10 cellular contexts compared by ENCODE assay signal in genomic region chr14:68820999-68821683, GRCh38. TPM values are rescaled to one million over a fixed set of nuclear protein-coding genes. Genes with fewer than 3 reads are reported as not detected.
A peak's percentile ranks its signal among the peaks of the same experiment; 100 is the strongest.
DNase-seq lines count a peak whose midpoint lies in the region; ATAC-seq lines count a peak whose summit lies in the region.
"Had no signal": no experiment of that assay in that cellular context is flagged by ENCODE, and none has a peak within 500 bp of the region (broad histone marks: within the 10 kb centered on the region; RNA-seq: fewer than 3 reads in every experiment).

No MANE protein-coding gene starts in this region.

- peak in 1 of 3 donors; percentile 18 for DNase-seq in CD4-positive, CD25-positive, alpha-beta regulatory T cell
- peak in 2 of 3 donors; percentile 28 to 36 for DNase-seq in effector memory CD4-positive, alpha-beta T cell
- DNase-seq in cerebellum (ENCODE audit: low spot score): no peak
- DNase-seq in cortex of kidney (lab: John Stamatoyannopoulos, UW): no peak
- no peak for DNase-seq in anterior cingulate cortex (lab: John Stamatoyannopoulos, UW)
- DNase-seq in NOMO-1 treated with DMSO at 0.1 percent for 48 hours (lab: John Stamatoyannopoulos, UW; ENCODE audit: unreplicated experiment): no peak
- DNase-seq: PC-3 had no signal

- no peaks in the 10 kb centered on the region for H3K36me3 Mint-ChIP-seq in CD4-positive, CD25-positive, alpha-beta regulatory T cell

- H3K27me3 ChIP-seq in CD4-positive, CD25-positive, alpha-beta regulatory T cell (ENCODE audit: control insufficient read depth, insufficient read depth, low read length): no peaks in the 10 kb centered on the region
- no peaks in the 10 kb centered on the region for H3K27me3 ChIP-seq in effector memory CD4-positive, alpha-beta T cell (replicated peaks; ENCODE audit: control insufficient read depth, insufficient read depth, low read length, poor library complexity, severe bottlenecking)
- H3K27me3 ChIP-seq: breast epithelium had no signal

- peaks cover 20 to 70% (median 34%) of the 10 kb centered on the region in 4 donors for H3K4me1 Mint-ChIP-seq in CD4-positive, CD25-positive, alpha-beta regulatory T cell

- H3K4me3 Mint-ChIP-seq in CD4-positive, CD25-positive, alpha-beta regulatory T cell: peak overlapping the region; percentile 48 to 86 (median 83)

- no peaks in the 10 kb centered on the region for H3K27me3 Mint-ChIP-seq in CD4-positive, CD25-positive, alpha-beta regulatory T cell

- H3K27ac ChIP-seq in CD4-positive, CD25-positive, alpha-beta regulatory T cell (ENCODE audit: insufficient read depth, low read length, poor library complexity, severe bottlenecking): peak overlapping the region; percentile 80
- peak overlapping the region; percentile 64 for H3K27ac ChIP-seq in effector memory CD4-positive, alpha-beta T cell (ENCODE audit: insufficient read depth, low read length, poor library complexity, severe bottlenecking)
- H3K27ac ChIP-seq: breast epithelium had no signal

- no peaks in the 10 kb centered on the region for H3K9me3 ChIP-seq in CD4-positive, CD25-positive, alpha-beta regulatory T cell (ENCODE audit: control insufficient read depth in 2 of 2, low read length in 2 of 2)
- H3K9me3 ChIP-seq in effector memory CD4-positive, alpha-beta T cell (ENCODE audit: control insufficient read depth, low read length): no peaks in the 10 kb centered on the region
- H3K9me3 ChIP-seq: breast epithelium had no signal

- peak overlapping the region; percentile 39 for H3K4me3 ChIP-seq in CD4-positive, CD25-positive, alpha-beta regulatory T cell (ENCODE audit: low read depth, low read length)
- no peak overlapping the region for H3K4me3 ChIP-seq in effector memory CD4-positive, alpha-beta T cell (ENCODE audit: insufficient read depth, low read depth, low read length, poor library complexity, severe bottlenecking)
- H3K4me3 ChIP-seq: breast epithelium had no signal

- ATAC-seq in CD4-positive, CD25-positive, alpha-beta regulatory T cell (ENCODE audit: low read depth in 2 of 2): no peak
- peak; percentile 18 for ATAC-seq in GM18520 (IDR thresholded peaks at IDR 0.05; ENCODE audit: unreplicated experiment)
- peak; percentile 21 for ATAC-seq in HG03457 (IDR thresholded peaks at IDR 0.05; ENCODE audit: unreplicated experiment)
- ATAC-seq: PC-3 had no signal

- H3K36me3 ChIP-seq in CD4-positive, CD25-positive, alpha-beta regulatory T cell (ENCODE audit: control insufficient read depth, insufficient read depth, low read length): no peaks in the 10 kb centered on the region
- H3K36me3 ChIP-seq in effector memory CD4-positive, alpha-beta T cell (ENCODE audit: control insufficient read depth, insufficient read depth, low read length): no peaks in the 10 kb centered on the region
- H3K36me3 ChIP-seq: breast epithelium had no signal

- H3K9me3 Mint-ChIP-seq in CD4-positive, CD25-positive, alpha-beta regulatory T cell: no peaks in the 10 kb centered on the region

- H3K4me1 ChIP-seq in CD4-positive, CD25-positive, alpha-beta regulatory T cell (ENCODE audit: control insufficient read depth, insufficient read depth, low read length, poor library complexity, severe bottlenecking): peaks cover 47% of the 10 kb centered on the region
- peaks cover 43% of the 10 kb centered on the region for H3K4me1 ChIP-seq in effector memory CD4-positive, alpha-beta T cell (ENCODE audit: control insufficient read depth, insufficient read depth, low read length, poor library complexity, severe bottlenecking)

- H3K27ac Mint-ChIP-seq in CD4-positive, CD25-positive, alpha-beta regulatory T cell: peak overlapping the region; percentile 91 to 95 (median 93)

RNA-seq across cellular contexts. Expression of gene ZFP36L1, which starts 28.3 kb away (rescaled TPM):
- 200 TPM for total RNA-seq in CD4-positive, CD25-positive, alpha-beta regulatory T cell
- 100 to 1,000 TPM in 2 of 4 donors, 10 to 100 TPM in 2; 78.5 to 116 (median 105) TPM for polyA plus RNA-seq in CD4-positive, CD25-positive, alpha-beta regulatory T cell
- total RNA-seq in cerebellum: 26.4 TPM

Comparison
In these comparisons a context has a peak if more than half of its experiments do, and no peak if none do; other contexts are left out.
1. ATAC-seq: peak in GM18520 (single experiment) and HG03457 (single experiment); none in CD4-positive, CD25-positive, alpha-beta regulatory T cell (0 of 2).
2. DNase-seq: peak in effector memory CD4-positive, alpha-beta T cell (2 of 3); none in cerebellum (single experiment), cortex of kidney (single experiment), anterior cingulate cortex (0 of 58) and NOMO-1 treated with DMSO at 0.1 percent for 48 hours (single experiment).